21 cellular contexts compared by ENCODE assay signal in genomic region chr17:36791961-36792475, GRCh38.
A peak's percentile ranks its signal among the peaks of the same experiment; 100 is the strongest.
DNase-seq lines count a peak whose midpoint lies in the region; ATAC-seq and TF ChIP-seq lines count a peak whose summit lies in the region.
"Had no signal": no experiment of that assay in that cellular context is flagged by ENCODE, and none has a peak within 500 bp of the region (broad histone marks: within the 10 kb centered on the region; RNA-seq: fewer than 3 reads in every experiment).

No MANE protein-coding gene starts in this region.

- H3K36me3 ChIP-seq in osteoblast (ENCODE audit: insufficient read depth, low read length): no peaks in the 10 kb centered on the region
- H3K36me3 ChIP-seq: BLaER1 treated with 17β-estradiol and CSF1 and Interleukin-3, amounts not matched to agents 10 nM and 100 nM had no signal

- no peak for ATAC-seq in WTC11
- peak; percentile 42 for ATAC-seq in left lobe of liver
- no peak for ATAC-seq in GM21528 (IDR thresholded peaks at IDR 0.05; ENCODE audit: low FRiP score, unreplicated experiment)
- ATAC-seq: Right ventricle myocardium inferior had no signal

- DNase-seq in NCI-H748 (lab: John Stamatoyannopoulos, UW; ENCODE audit: unreplicated experiment) (peak; percentile 28), NCI-H748 treated with DMSO at 0.1 percent for 48 hours (lab: John Stamatoyannopoulos, UW) (no peak), WTC11 (ENCODE audit: low spot score) (no peak), left lobe of liver (ENCODE audit: low spot score) (no peak), osteoblast (ENCODE audit: insufficient read length, low spot score, missing footprints) (peak; percentile 29), SIG-M5 (lab: John Stamatoyannopoulos, UW) (no peak), NCI-H2171 treated with DMSO at 0.1 percent for 48 hours (lab: John Stamatoyannopoulos, UW) (no peak)
- DNase-seq: ACHN; Caco-2; CD4-positive, alpha-beta memory T cell; DMS 273 treated with DMSO at 0.1 percent for 48 hours; DMS79 treated with DMSO at 0.1 percent for 48 hours; GOT3; Kasumi-1; NCI-H187 treated with DMSO at 0.1 percent for 48 hours; NCI-H226; OCI-M1 had no signal

- no peaks in the 10 kb centered on the region for H3K9me3 ChIP-seq in osteoblast (ENCODE audit: low read depth, low read length)
- H3K9me3 ChIP-seq: BLaER1 treated with 17β-estradiol and CSF1 and Interleukin-3, amounts not matched to agents 10 nM and 100 nM; Caco-2 had no signal

- H3K4me3 ChIP-seq in osteoblast (ENCODE audit: insufficient read depth, low read length): no peak overlapping the region
- H3K4me3 ChIP-seq: BLaER1 treated with 17β-estradiol and CSF1 and Interleukin-3, amounts not matched to agents 10 nM and 100 nM had no signal

- H3K9me3 Mint-ChIP-seq in WTC11: no peaks in the 10 kb centered on the region

- no peaks in the 10 kb centered on the region for H3K36me3 Mint-ChIP-seq in WTC11
- H3K36me3 Mint-ChIP-seq: CD4-positive, alpha-beta memory T cell had no signal

- H3K4me2 ChIP-seq in osteoblast (ENCODE audit: insufficient read depth, low read length): no peak overlapping the region
- H3K4me2 ChIP-seq: BLaER1 treated with 17β-estradiol and CSF1 and Interleukin-3, amounts not matched to agents 10 nM and 100 nM had no signal

- no peak for TF ChIP-seq CTCF in WTC11 (IDR thresholded peaks at IDR 0.05)
- TF ChIP-seq CTCF in osteoblast (IDR thresholded peaks at IDR 0.05; ENCODE audit: extremely low read depth, low read depth, low read length): no peak

- H3K4me1 ChIP-seq in osteoblast (ENCODE audit: insufficient read depth, low read length): no peaks in the 10 kb centered on the region
- H3K4me1 ChIP-seq: BLaER1 treated with 17β-estradiol and CSF1 and Interleukin-3, amounts not matched to agents 10 nM and 100 nM; Caco-2 had no signal

- H3K27ac ChIP-seq in osteoblast (ENCODE audit: low read depth, low read length): no peak overlapping the region
- H3K27ac ChIP-seq: 22Rv1; BLaER1 treated with 17β-estradiol and CSF1 and Interleukin-3, amounts not matched to agents 10 nM and 100 nM had no signal

- no peak overlapping the region for H2AFZ ChIP-seq in osteoblast (ENCODE audit: low read length)

- CTCF ChIA-PET in WTC11 (lab: Charles Lee): interaction anchor here (0.8 to 1.7 kb wide), 9 partner anchors 21 to 256 kb away, joined by 3 to 6 read pairs (median 4); no protein-coding TSS in a partner anchor

- no peak overlapping the region for H3K4me3 Mint-ChIP-seq in WTC11
- H3K4me3 Mint-ChIP-seq: CD4-positive, alpha-beta memory T cell had no signal

- H3K27me3 ChIP-seq in osteoblast (ENCODE audit: insufficient read depth, low read length): peaks cover 26% of the 10 kb centered on the region
- H3K27me3 ChIP-seq: BLaER1 treated with 17β-estradiol and CSF1 and Interleukin-3, amounts not matched to agents 10 nM and 100 nM had no signal

- no peaks in the 10 kb centered on the region for H3K79me2 ChIP-seq in osteoblast (ENCODE audit: insufficient read depth, low read length)

- no peaks in the 10 kb centered on the region for H4K20me1 ChIP-seq in osteoblast (ENCODE audit: insufficient read depth, low read length)
- H4K20me1 ChIP-seq: BLaER1 treated with 17β-estradiol and CSF1 and Interleukin-3, amounts not matched to agents 10 nM and 100 nM had no signal

- POLR2A ChIA-PET in WTC11 (lab: Charles Lee): no interaction called here

- peaks cover 19% of the 10 kb centered on the region for H3K4me1 Mint-ChIP-seq in WTC11
- H3K4me1 Mint-ChIP-seq: CD4-positive, alpha-beta memory T cell had no signal

- H3K27me3 Mint-ChIP-seq in WTC11 (ENCODE audit: low read depth): no peaks in the 10 kb centered on the region; the same call in 1 of the 2 replicates

- no peak overlapping the region for H3K27ac Mint-ChIP-seq in WTC11
- H3K27ac Mint-ChIP-seq: CD4-positive, alpha-beta memory T cell had no signal

TF ChIP-seq in WTC11, 78 proteins besides CTCF, POLR2A, EP300 and RAD21:
- TF ChIP-seq NR2C2 (CRISPR knock-in tag; IDR thresholded peaks at IDR 0.05) (0 out of 2 replicates have a peak, but pooled peaks have one; percentile 23), SP1 (CRISPR knock-in tag; conservative IDR thresholded peaks at IDR 0.05) (no peak)

Comparison
In these comparisons a context has a peak if more than half of its experiments do, and no peak if none do; other contexts are left out.
1. DNase-seq: peak in NCI-H748 (single experiment) and osteoblast (single experiment); none in NCI-H748 treated with DMSO at 0.1 percent for 48 hours (single experiment), WTC11 (single experiment), left lobe of liver (single experiment), SIG-M5 (single experiment) and NCI-H2171 treated with DMSO at 0.1 percent for 48 hours (single experiment).